In genomic region chr4:132642196-132642817, GRCh38 we compare ENCODE assay signal across 8 cellular contexts.
DNase-seq lines count a peak whose midpoint lies in the region; ATAC-seq and TF ChIP-seq lines count a peak whose summit lies in the region.

No MANE protein-coding gene starts in this region.

- H3K36me3 Mint-ChIP-seq in Caco-2 (ENCODE audit: insufficient read depth, unreplicated experiment), result no peaks in the 10 kb centered on the region

- H2AFZ ChIP-seq in osteoblast (ENCODE audit: low read length), result no peak overlapping the region

- no peak overlapping the region for H3K27ac Mint-ChIP-seq in Caco-2 (ENCODE audit: unreplicated experiment)

- H3K4me3 ChIP-seq in Caco-2 (ENCODE audit: low read depth, low read length) (no peak overlapping the region), osteoblast (ENCODE audit: insufficient read depth, low read length) (no peak overlapping the region), right atrium auricular region (no peak overlapping the region)

- CTCF ChIA-PET in Caco-2 (lab: Charles Lee), result no interaction called here

- no TSS peak for BruUV-seq in Caco-2 (replicated peaks; lab: Mats Ljungman, UMichigan)

- no peaks in the 10 kb centered on the region for H3K4me1 Mint-ChIP-seq in Caco-2 (ENCODE audit: low read depth, unreplicated experiment)

- H4K20me1 ChIP-seq in osteoblast (ENCODE audit: insufficient read depth, low read length), result no peaks in the 10 kb centered on the region

- H3K27me3 ChIP-seq in Caco-2 (replicated peaks; ENCODE audit: control insufficient read depth, insufficient read depth, low read length) (no peaks in the 10 kb centered on the region), osteoblast (ENCODE audit: insufficient read depth, low read length) (no peaks in the 10 kb centered on the region), right atrium auricular region (no peaks in the 10 kb centered on the region)

- intact Hi-C loops in Caco-2 (cut with micrococcal nuclease; ENCODE audit: unreplicated experiment), result loop anchor here (1.0 to 5.0 kb wide), 3 partner anchors 77 to 1550 kb away; no protein-coding TSS in a partner anchor

- H3K9me3 ChIP-seq in Caco-2 (no peaks in the 10 kb centered on the region), osteoblast (ENCODE audit: low read depth, low read length) (peaks cover 2% of the 10 kb centered on the region), right atrium auricular region (no peaks in the 10 kb centered on the region)

- DNase-seq in Caco-2, result peak; percentile 38 to 42
- peak; percentile 1 for DNase-seq in M059J (ENCODE audit: low read depth)
- DNase-seq in SKM-1 (lab: John Stamatoyannopoulos, UW; ENCODE audit: unreplicated experiment), result peak; percentile 44
- peak; percentile 48 for DNase-seq in globus pallidus (ENCODE audit: low spot score)
- DNase-seq in superior temporal gyrus (ENCODE audit: extremely low spot score), result peak; percentile 80
- no peak for DNase-seq in osteoblast (ENCODE audit: insufficient read length, low spot score, missing footprints)
- no peak for DNase-seq in right atrium auricular region (ENCODE audit: low spot score)

- peak; percentile 29 for ATAC-seq in GM19463 (IDR thresholded peaks at IDR 0.05; ENCODE audit: unreplicated experiment)

- H3K27ac ChIP-seq in osteoblast (ENCODE audit: low read depth, low read length) (no peak overlapping the region), right atrium auricular region (no peak overlapping the region)

- TF ChIP-seq CTCF in Caco-2 (IDR thresholded peaks at IDR 0.05; ENCODE audit: insufficient read depth in 1 of 2, low read depth in 1 of 2, low read length in 1 of 2, severe bottlenecking in 1 of 2, unreplicated experiment in 1 of 2) (peak; percentile 68 to 78), osteoblast (IDR thresholded peaks at IDR 0.05; ENCODE audit: extremely low read depth, low read depth, low read length) (no peak), right atrium auricular region (IDR thresholded peaks at IDR 0.05) (peak in 1 of 2 donors; percentile 65)

- H3K9me3 Mint-ChIP-seq in Caco-2 (ENCODE audit: unreplicated experiment), result no peaks in the 10 kb centered on the region

- H3K4me3 Mint-ChIP-seq in Caco-2 (ENCODE audit: unreplicated experiment), result no peak overlapping the region

- POLR2A ChIA-PET in Caco-2 (lab: Charles Lee), result no interaction called here

- H3K79me2 ChIP-seq in osteoblast (ENCODE audit: insufficient read depth, low read length), result no peaks in the 10 kb centered on the region

- H3K4me1 ChIP-seq in Caco-2, result no peaks in the 10 kb centered on the region
- no peaks in the 10 kb centered on the region for H3K4me1 ChIP-seq in osteoblast (ENCODE audit: insufficient read depth, low read length)
- H3K4me1 ChIP-seq in right atrium auricular region, result no peaks in the 10 kb centered on the region

- no peak overlapping the region for H3K4me2 ChIP-seq in osteoblast (ENCODE audit: insufficient read depth, low read length)

- H3K36me3 ChIP-seq in Caco-2 (ENCODE audit: control insufficient read depth, insufficient read depth, low read length) (no peaks in the 10 kb centered on the region), osteoblast (ENCODE audit: insufficient read depth, low read length) (no peaks in the 10 kb centered on the region), right atrium auricular region (no peaks in the 10 kb centered on the region)

- no peaks in the 10 kb centered on the region for H3K27me3 Mint-ChIP-seq in Caco-2 (ENCODE audit: insufficient read depth, unreplicated experiment)

Comparison
In these comparisons a context has a peak if more than half of its experiments do, and no peak if none do; other contexts are left out.
1. DNase-seq: peak in Caco-2 (2 of 2), M059J (single experiment), SKM-1 (single experiment), globus pallidus (single experiment) and superior temporal gyrus (single experiment); none in osteoblast (single experiment) and right atrium auricular region (single experiment).